In the genomic region with DNA sequence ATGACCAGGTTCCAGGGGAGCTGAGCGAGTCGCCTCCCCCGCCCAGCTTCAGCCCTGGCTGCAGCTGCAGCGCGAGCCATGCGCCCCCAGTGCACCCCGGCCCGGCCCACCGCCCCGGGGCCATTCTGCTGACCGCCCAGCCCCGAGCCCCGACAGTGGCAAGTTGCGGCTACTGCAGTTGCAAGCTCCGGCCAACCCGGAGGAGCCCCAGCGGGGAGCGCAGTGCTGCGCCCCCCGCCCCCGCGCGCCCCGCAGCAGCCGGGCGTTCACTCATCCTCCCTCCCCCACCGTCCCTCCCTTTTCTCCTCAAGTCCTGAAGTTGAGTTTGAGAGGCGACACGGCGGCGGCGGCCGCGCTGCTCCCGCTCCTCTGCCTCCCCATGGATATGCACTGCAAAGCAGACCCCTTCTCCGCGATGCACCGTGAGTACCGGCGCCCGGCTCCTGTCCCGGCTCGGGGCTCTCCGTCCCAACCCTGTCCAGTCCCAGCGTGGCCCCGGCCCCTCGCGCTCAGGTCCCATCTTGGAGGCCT, we compare ENCODE assay signal across 9 cellular contexts. TPM values are rescaled to one million over a fixed set of nuclear protein-coding genes. Genes with fewer than 3 reads are reported as not detected.
DNase-seq lines count a peak whose midpoint lies in the region; ATAC-seq, FAIRE-seq and TF ChIP-seq lines count a peak whose summit lies in the region.
"Had no signal": no experiment of that assay in that cellular context is flagged by ENCODE, and none has a peak within 500 bp of the region (broad histone marks: within the 10 kb centered on the region; RNA-seq: fewer than 3 reads in every experiment).

No MANE protein-coding gene starts in this region.

- H3K4me3 ChIP-seq in astrocyte (ENCODE audit: insufficient read depth, low read depth, low read length) = no peak overlapping the region
- no peak overlapping the region for H3K4me3 ChIP-seq in naive thymus-derived CD4-positive, alpha-beta T cell (ENCODE audit: low read length)

- H3K4me1 Mint-ChIP-seq in astrocyte (ENCODE audit: low read depth, unreplicated experiment) = peaks cover 2% of the 10 kb centered on the region
- peaks cover 24 to 59% (median 40%) of the 10 kb centered on the region in 7 donors for H3K4me1 Mint-ChIP-seq in naive thymus-derived CD4-positive, alpha-beta T cell

- no peak overlapping the region for H2AFZ ChIP-seq in astrocyte (ENCODE audit: low read depth, low read length)

- FAIRE-seq in astrocyte (lab: Jason Lieb, UNC) = no peak

- H3K27ac ChIP-seq in astrocyte (ENCODE audit: low read depth, low read length) = no peak overlapping the region
- H3K27ac ChIP-seq in naive thymus-derived CD4-positive, alpha-beta T cell (ENCODE audit: low read depth, low read length) = no peak overlapping the region

- peak overlapping the region; percentile 55 for H3K4me2 ChIP-seq in astrocyte (ENCODE audit: low read length)

- no peak for ATAC-seq in naive thymus-derived CD4-positive, alpha-beta T cell

- H3K27ac Mint-ChIP-seq in astrocyte (ENCODE audit: unreplicated experiment) = no peak overlapping the region
- H3K27ac Mint-ChIP-seq in naive thymus-derived CD4-positive, alpha-beta T cell = peak overlapping the region in 1 of 9 donors; percentile 72

- peaks cover 86% of the 10 kb centered on the region for H3K27me3 ChIP-seq in astrocyte (ENCODE audit: insufficient read depth, low read length)
- H3K27me3 ChIP-seq in naive thymus-derived CD4-positive, alpha-beta T cell (ENCODE audit: control insufficient read depth in 2 of 2, insufficient read depth in 2 of 2, low read length in 2 of 2) = peaks cover 6 to 29% of the 10 kb centered on the region in 2 donors

- H3K36me3 Mint-ChIP-seq in astrocyte (ENCODE audit: low read depth, unreplicated experiment) = no peaks in the 10 kb centered on the region
- H3K36me3 Mint-ChIP-seq in naive thymus-derived CD4-positive, alpha-beta T cell = no peaks in the 10 kb centered on the region

- DNase-seq in AG08396 (ENCODE audit: low spot score) (peak; percentile 10), GM20000 (ENCODE audit: low spot score) (peak; percentile 23), astrocyte (ENCODE audit: low read depth) (no peak), cerebellar nuclear complex (lab: John Stamatoyannopoulos, UW) (no peak), hippocampal formation (lab: John Stamatoyannopoulos, UW) (no peak), NCI-H1092 (lab: John Stamatoyannopoulos, UW) (no peak), OCI-M1 (lab: John Stamatoyannopoulos, UW) (no peak)
- DNase-seq in naive thymus-derived CD4-positive, alpha-beta T cell = no peak

- H3K4me3 Mint-ChIP-seq in astrocyte (ENCODE audit: unreplicated experiment) = peak overlapping the region; percentile 73
- peak overlapping the region in 9 of 10 donors; percentile 38 to 86 (median 70) for H3K4me3 Mint-ChIP-seq in naive thymus-derived CD4-positive, alpha-beta T cell

- intact Hi-C loops in naive thymus-derived CD4-positive, alpha-beta T cell (cut with micrococcal nuclease) = loop anchor here (5.0 to 10.0 kb wide), 5 partner anchors 81 to 1209 kb away; a partner anchor contains a TSS

- H3K27me3 Mint-ChIP-seq in astrocyte (ENCODE audit: low read depth, unreplicated experiment) = peaks cover 86% of the 10 kb centered on the region
- H3K27me3 Mint-ChIP-seq in naive thymus-derived CD4-positive, alpha-beta T cell = peaks cover 59 to 89% (median 67%) of the 10 kb centered on the region in 5 donors

- no peak for TF ChIP-seq CTCF in GM20000 (IDR thresholded peaks at IDR 0.05; ENCODE audit: extremely low read depth, missing control alignments)
- no peak for TF ChIP-seq CTCF in astrocyte (IDR thresholded peaks at IDR 0.05; ENCODE audit: insufficient read depth, low read depth, low read length)

- no peaks in the 10 kb centered on the region for H3K4me1 ChIP-seq in astrocyte (ENCODE audit: insufficient read depth, low read length)
- H3K4me1 ChIP-seq in naive thymus-derived CD4-positive, alpha-beta T cell (ENCODE audit: control insufficient read depth in 2 of 2, insufficient read depth in 2 of 2, low read length in 2 of 2) = peaks cover 4 to 17% of the 10 kb centered on the region in 2 donors

- H3K9ac ChIP-seq in astrocyte (ENCODE audit: low read length) = no peak overlapping the region

- H3K9me3 Mint-ChIP-seq in astrocyte (ENCODE audit: unreplicated experiment) = peaks cover 2% of the 10 kb centered on the region
- no peaks in the 10 kb centered on the region for H3K9me3 Mint-ChIP-seq in naive thymus-derived CD4-positive, alpha-beta T cell

- peaks cover 13% of the 10 kb centered on the region for H4K20me1 ChIP-seq in astrocyte (ENCODE audit: insufficient read depth, low read length)

- POLR2A ChIA-PET in naive thymus-derived CD4-positive, alpha-beta T cell (lab: Charles Lee) = no interaction called here

- H3K9me3 ChIP-seq in astrocyte (ENCODE audit: insufficient read depth, low read depth, low read length) = no peaks in the 10 kb centered on the region
- H3K9me3 ChIP-seq in naive thymus-derived CD4-positive, alpha-beta T cell (ENCODE audit: control insufficient read depth in 2 of 3, low read length in 3 of 3) = no peaks in the 10 kb centered on the region

- CTCF ChIA-PET in naive thymus-derived CD4-positive, alpha-beta T cell (lab: Charles Lee) = interaction anchor here (0.6 kb wide), 1 partner anchor 799 kb away, joined by 3 read pairs; no protein-coding TSS in a partner anchor

- no peaks in the 10 kb centered on the region for H3K79me2 ChIP-seq in astrocyte (ENCODE audit: insufficient read depth, low read length)

- H3K36me3 ChIP-seq in astrocyte (ENCODE audit: insufficient read depth, low read length) = no peaks in the 10 kb centered on the region
- no peaks in the 10 kb centered on the region for H3K36me3 ChIP-seq in naive thymus-derived CD4-positive, alpha-beta T cell (ENCODE audit: control insufficient read depth in 2 of 3, insufficient read depth in 3 of 3, low read length in 3 of 3)

RNA-seq across cellular contexts. Expression of a gene that starts 0.6 kb away (rescaled TPM):
- total RNA-seq in astrocyte = 0.23 and 0.60 TPM in 2 replicates
- total RNA-seq in naive thymus-derived CD4-positive, alpha-beta T cell = not detected
- not detected for polyA plus RNA-seq in naive thymus-derived CD4-positive, alpha-beta T cell
- total RNA-seq: dermis microvascular lymphatic vessel endothelial cell had no signal

Comparison
In these comparisons a context has a peak if more than half of its experiments do, and no peak if none do; other contexts are left out.
1. DNase-seq: peak in AG08396 (single experiment) and GM20000 (single experiment); none in astrocyte (single experiment), naive thymus-derived CD4-positive, alpha-beta T cell (0 of 9), cerebellar nuclear complex (0 of 2), hippocampal formation (0 of 2), NCI-H1092 (single experiment) and OCI-M1 (single experiment).